ENCODE assay signal across 13 cellular contexts in genomic region chr17:8894189-8894611, GRCh38. TPM values are rescaled to one million over a fixed set of nuclear protein-coding genes. Genes with fewer than 3 reads are reported as not detected.
DNase-seq lines count a peak whose midpoint lies in the region; ATAC-seq and TF ChIP-seq lines count a peak whose summit lies in the region.
"Had no signal": no experiment of that assay in that cellular context is flagged by ENCODE, and none has a peak within 500 bp of the region (broad histone marks: within the 10 kb centered on the region; RNA-seq: fewer than 3 reads in every experiment).

No MANE protein-coding gene starts in this region.

- H3K27ac Mint-ChIP-seq in activated T-helper 17 cell treated with anti-CD3 and anti-CD28 coated beads, Interleukin-2, amount 50 U/mL, for 72 hours = peak overlapping the region; percentile 10
- no peak overlapping the region for H3K27ac Mint-ChIP-seq in progenitor cell of endocrine pancreas

- H3K27me3 Mint-ChIP-seq in activated T-helper 17 cell treated with anti-CD3 and anti-CD28 coated beads, Interleukin-2, amount 50 U/mL, for 72 hours = no peaks in the 10 kb centered on the region
- H3K27me3 Mint-ChIP-seq in progenitor cell of endocrine pancreas = peaks cover 55% of the 10 kb centered on the region

- no peak for TF ChIP-seq CTCF in progenitor cell of endocrine pancreas (IDR thresholded peaks at IDR 0.05; ENCODE audit: unreplicated experiment)

- no peak overlapping the region for H3K4me3 Mint-ChIP-seq in activated T-helper 17 cell treated with anti-CD3 and anti-CD28 coated beads, Interleukin-2, amount 50 U/mL, for 72 hours
- H3K4me3 Mint-ChIP-seq in progenitor cell of endocrine pancreas (ENCODE audit: low read depth) = no peak overlapping the region

- DNase-seq in activated effector memory CD4-positive, alpha-beta T cell treated with anti-CD3 and anti-CD28 coated beads, Interleukin-2, amount 50 U/mL, for 16 hours = peak; percentile 59
- no peak for DNase-seq in activated effector memory CD4-positive, alpha-beta T cell treated with Interleukin-2 at 50 U/mL for 16 hours
- DNase-seq in islet precursor cell (peak; percentile 68), progenitor cell of endocrine pancreas (ENCODE audit: low spot score, unreplicated experiment) (no peak), occipital lobe (lab: John Stamatoyannopoulos, UW) (no peak)
- DNase-seq in stimulated activated naive CD4-positive, alpha-beta T cell (lab: John Stamatoyannopoulos, UW) = no peak
- DNase-seq: Right ventricle myocardium superior had no signal

- H3K4me3 ChIP-seq in urinary bladder (ENCODE audit: low read depth, low read length) = peak overlapping the region; percentile 6
- H3K4me3 ChIP-seq: tibial nerve had no signal

- H3K27ac ChIP-seq in urinary bladder (ENCODE audit: low read depth) = no peak overlapping the region
- H3K27ac ChIP-seq: gastroesophageal sphincter, tibial nerve had no signal

- no peaks in the 10 kb centered on the region for H3K9me3 Mint-ChIP-seq in activated T-helper 17 cell treated with anti-CD3 and anti-CD28 coated beads, Interleukin-2, amount 50 U/mL, for 72 hours
- no peaks in the 10 kb centered on the region for H3K9me3 Mint-ChIP-seq in progenitor cell of endocrine pancreas (ENCODE audit: low read depth)

- 65% methylated on average over 16 of the region's 16 CpGs for WGBS in urinary bladder

- H3K36me3 Mint-ChIP-seq in activated T-helper 17 cell treated with anti-CD3 and anti-CD28 coated beads, Interleukin-2, amount 50 U/mL, for 72 hours (ENCODE audit: low read depth) = peaks cover 91% of the 10 kb centered on the region
- H3K36me3 Mint-ChIP-seq in progenitor cell of endocrine pancreas (ENCODE audit: insufficient read depth) = no peaks in the 10 kb centered on the region

- H3K4me1 Mint-ChIP-seq in activated T-helper 17 cell treated with anti-CD3 and anti-CD28 coated beads, Interleukin-2, amount 50 U/mL, for 72 hours = peaks cover 59% of the 10 kb centered on the region
- H3K4me1 Mint-ChIP-seq in progenitor cell of endocrine pancreas (ENCODE audit: low read depth) = peaks cover 6% of the 10 kb centered on the region

- no peaks in the 10 kb centered on the region for H3K4me1 ChIP-seq in urinary bladder (ENCODE audit: insufficient read depth)

- ATAC-seq in activated T-helper 17 cell treated with anti-CD3 and anti-CD28 coated beads, Interleukin-2, amount 50 U/mL, for 72 hours (replicated peaks) = no peak

- no peaks in the 10 kb centered on the region for H3K36me3 ChIP-seq in urinary bladder (ENCODE audit: insufficient read depth)
- H3K36me3 ChIP-seq: gastroesophageal sphincter, tibial nerve had no signal

RNA-seq across cellular contexts. Expression of gene PIK3R6, which starts 26.7 kb away (rescaled TPM):
- 1 to 10 TPM; 4.6 to 7.6 TPM for total RNA-seq in activated T-helper 17 cell treated with anti-CD3 and anti-CD28 coated beads, Interleukin-2, amount 50 U/mL, for 72 hours
- total RNA-seq in urinary bladder (0.95 TPM), progenitor cell of endocrine pancreas (0.07 TPM in 1 of 2 replicates, not detected in the other), occipital lobe (0.47 TPM)
- 0.79 TPM for polyA plus RNA-seq in urinary bladder
- total RNA-seq: osteocyte had no signal
- polyA plus RNA-seq: AG04450 had no signal

Comparison
In these comparisons a context has a peak if more than half of its experiments do, and no peak if none do; other contexts are left out.
1. DNase-seq: peak in activated effector memory CD4-positive, alpha-beta T cell treated with anti-CD3 and anti-CD28 coated beads, Interleukin-2, amount 50 U/mL, for 16 hours (single experiment) and islet precursor cell (single experiment); none in activated effector memory CD4-positive, alpha-beta T cell treated with Interleukin-2 at 50 U/mL for 16 hours (single experiment), progenitor cell of endocrine pancreas (single experiment), occipital lobe (single experiment) and stimulated activated naive CD4-positive, alpha-beta T cell (0 of 6).